15 cellular contexts compared by ENCODE assay signal in genomic region chr5:169880012-169880673, GRCh38.
DNase-seq lines count a peak whose midpoint lies in the region; ATAC-seq and TF ChIP-seq lines count a peak whose summit lies in the region.
"Had no signal": no experiment of that assay in that cellular context is flagged by ENCODE, and none has a peak within 500 bp of the region (broad histone marks: within the 10 kb centered on the region; RNA-seq: fewer than 3 reads in every experiment).

No MANE protein-coding gene starts in this region.

- no peak for TF ChIP-seq CTCF in lower lobe of right lung (IDR thresholded peaks at IDR 0.05)

- ATAC-seq in GM18511 (IDR thresholded peaks at IDR 0.05; ENCODE audit: unreplicated experiment) = peak; percentile 83
- ATAC-seq in GM21515 (IDR thresholded peaks at IDR 0.05; ENCODE audit: unreplicated experiment) = peak; percentile 48
- peak; percentile 63 for ATAC-seq in HG03354 (IDR thresholded peaks at IDR 0.05; ENCODE audit: poor library complexity, severe bottlenecking, unreplicated experiment)
- no peak for ATAC-seq in lower lobe of right lung
- no peak for ATAC-seq in HG03095 (IDR thresholded peaks at IDR 0.05; ENCODE audit: unreplicated experiment)
- ATAC-seq: stimulated activated naive CD8-positive, alpha-beta T cell treated with anti-CD3 and anti-CD28 coated beads, Interleukin-15, amount 100 ng/mL, for 72 hours had no signal

- DNase-seq in lower lobe of right lung (no peak), head of caudate nucleus (no peak), AG08395 (ENCODE audit: low spot score) (no peak), NCI-H1105 treated with DMSO at 0.1 percent for 48 hours (lab: John Stamatoyannopoulos, UW) (no peak)
- DNase-seq: aorta; effector CD4-positive, alpha-beta T cell; immature natural killer cell; NCI-H2171 treated with DMSO at 0.1 percent for 48 hours; retina; stimulated activated CD4-positive, alpha-beta T cell treated with anti-CD3 and anti-CD28 coated beads, Interleukin-4, amount 100 ng/mL, for 4 hours; stimulated activated naive CD8-positive, alpha-beta T cell treated with anti-CD3 and anti-CD28 coated beads, Interleukin-15, amount 100 ng/mL, for 72 hours had no signal

- H3K4me3 ChIP-seq in lower lobe of right lung = no peak overlapping the region

- intact Hi-C loops in lower lobe of right lung (cut with DNase I) = no loop called here
- intact Hi-C loops in head of caudate nucleus (cut with DNase I) = no loop called here

- H3K9me3 ChIP-seq in lower lobe of right lung = no peaks in the 10 kb centered on the region

- H3K27ac ChIP-seq in lower lobe of right lung = peak overlapping the region; percentile 14

- H3K36me3 ChIP-seq in lower lobe of right lung = no peaks in the 10 kb centered on the region

- H3K4me1 ChIP-seq in lower lobe of right lung = peaks cover 21% of the 10 kb centered on the region

- H3K27me3 ChIP-seq in lower lobe of right lung (ENCODE audit: low read depth) = no peaks in the 10 kb centered on the region

Comparison
In these comparisons a context has a peak if more than half of its experiments do, and no peak if none do; other contexts are left out.
1. ATAC-seq: peak in GM18511 (single experiment), GM21515 (single experiment) and HG03354 (single experiment); none in lower lobe of right lung (0 of 2) and HG03095 (single experiment).